ENCODE assay signal across 29 cellular contexts in the genomic region with DNA sequence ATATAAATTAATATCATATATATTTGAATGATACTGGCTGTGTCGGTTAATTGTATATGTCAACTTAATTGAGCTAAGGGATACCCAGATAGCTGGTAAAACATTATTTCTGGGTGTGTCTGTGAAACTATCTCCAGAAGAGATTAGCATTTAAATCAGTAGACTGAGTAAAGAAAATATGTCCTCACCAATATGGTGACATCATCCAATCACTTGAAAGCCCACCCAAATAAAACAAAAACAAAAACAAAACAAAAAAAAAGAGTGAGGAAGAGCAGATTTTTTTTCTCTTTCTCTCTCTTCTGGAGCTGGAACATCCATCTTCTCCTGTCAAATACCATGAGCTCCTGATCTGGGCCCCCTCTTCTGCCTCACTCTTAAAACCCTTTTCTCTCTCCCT. TPM values are rescaled to one million over a fixed set of nuclear protein-coding genes. Genes with fewer than 3 reads are reported as not detected.
"Had no signal": no experiment of that assay in that cellular context is flagged by ENCODE, and none has a peak within 500 bp of the region (broad histone marks: within the 10 kb centered on the region; RNA-seq: fewer than 3 reads in every experiment).

No MANE protein-coding gene starts in this region.

- FAIRE-seq: colon, endometrium, endothelial cell of umbilical vein, frontal cortex had no signal

- H3K27me3 Mint-ChIP-seq: dendritic cell treated with granulocyte-macrophage colony-stimulating factor and Interleukin-4, amounts not matched to agents 40 ng/mL and 50 ng/mL, for 4 days; effector memory CD8-positive, alpha-beta T cell had no signal

- H3K27ac ChIP-seq: colonic mucosa, coronary artery, dorsolateral prefrontal cortex, epithelial cell of prostate, esophagus muscularis mucosa, esophagus squamous epithelium, foreskin keratinocyte, gastrocnemius medialis, gastroesophageal sphincter, heart left ventricle, heart right ventricle had no signal

- H3K4me1 Mint-ChIP-seq: endodermal cell had no signal

- DNase-seq: colonic mucosa; cortex of kidney; dermis blood vessel endothelial cell; dorsolateral prefrontal cortex; effector CD4-positive, alpha-beta T cell; effector CD8-positive, alpha-beta T cell; effector memory CD4-positive, alpha-beta T cell; effector memory CD8-positive, alpha-beta T cell; endodermal cell; erythroblast; esophagus squamous epithelium; foreskin fibroblast; foreskin keratinocyte; foreskin melanocyte; gastrocnemius medialis; glutamatergic neuron; head of caudate nucleus; heart left ventricle; heart right ventricle had no signal

- ATAC-seq: effector memory CD8-positive, alpha-beta T cell; esophagus mucosa; foreskin keratinocyte; gastrocnemius medialis; gastroesophageal sphincter; heart left ventricle; heart right ventricle had no signal

- H3K4me3 Mint-ChIP-seq: dendritic cell treated with granulocyte-macrophage colony-stimulating factor and Interleukin-4, amounts not matched to agents 40 ng/mL and 50 ng/mL, for 4 days; effector memory CD8-positive, alpha-beta T cell; endodermal cell had no signal

- H3K4me1 ChIP-seq: colonic mucosa, esophagus muscularis mucosa, esophagus squamous epithelium, foreskin keratinocyte, gastrocnemius medialis, gastroesophageal sphincter, heart left ventricle, heart right ventricle had no signal

- H3K36me3 ChIP-seq: colonic mucosa, esophagus muscularis mucosa, esophagus squamous epithelium, gastrocnemius medialis, gastroesophageal sphincter, heart left ventricle, heart right ventricle had no signal

- H3K9me3 ChIP-seq: colonic mucosa, esophagus muscularis mucosa, esophagus squamous epithelium, gastrocnemius medialis had no signal

- H3K27me3 ChIP-seq: colonic mucosa, dorsolateral prefrontal cortex, esophagus muscularis mucosa, esophagus squamous epithelium, foreskin keratinocyte, gastrocnemius medialis, gastroesophageal sphincter, heart left ventricle, heart right ventricle had no signal

- H3K9me3 Mint-ChIP-seq: dendritic cell treated with granulocyte-macrophage colony-stimulating factor and Interleukin-4, amounts not matched to agents 40 ng/mL and 50 ng/mL, for 4 days; effector memory CD8-positive, alpha-beta T cell had no signal

- H3K27ac Mint-ChIP-seq: dendritic cell treated with granulocyte-macrophage colony-stimulating factor and Interleukin-4, amounts not matched to agents 40 ng/mL and 50 ng/mL, for 4 days; effector memory CD8-positive, alpha-beta T cell; endodermal cell had no signal

- H3K4me3 ChIP-seq: colonic mucosa, coronary artery, dorsolateral prefrontal cortex, esophagus muscularis mucosa, esophagus squamous epithelium, gastrocnemius medialis, gastroesophageal sphincter, heart left ventricle, heart right ventricle had no signal

RNA-seq across cellular contexts. Expression of a gene that starts 15.7 kb away (rescaled TPM):
- total RNA-seq: esophagus mucosa had no signal
